ENCODE assay signal across 17 cellular contexts in the genomic region with DNA sequence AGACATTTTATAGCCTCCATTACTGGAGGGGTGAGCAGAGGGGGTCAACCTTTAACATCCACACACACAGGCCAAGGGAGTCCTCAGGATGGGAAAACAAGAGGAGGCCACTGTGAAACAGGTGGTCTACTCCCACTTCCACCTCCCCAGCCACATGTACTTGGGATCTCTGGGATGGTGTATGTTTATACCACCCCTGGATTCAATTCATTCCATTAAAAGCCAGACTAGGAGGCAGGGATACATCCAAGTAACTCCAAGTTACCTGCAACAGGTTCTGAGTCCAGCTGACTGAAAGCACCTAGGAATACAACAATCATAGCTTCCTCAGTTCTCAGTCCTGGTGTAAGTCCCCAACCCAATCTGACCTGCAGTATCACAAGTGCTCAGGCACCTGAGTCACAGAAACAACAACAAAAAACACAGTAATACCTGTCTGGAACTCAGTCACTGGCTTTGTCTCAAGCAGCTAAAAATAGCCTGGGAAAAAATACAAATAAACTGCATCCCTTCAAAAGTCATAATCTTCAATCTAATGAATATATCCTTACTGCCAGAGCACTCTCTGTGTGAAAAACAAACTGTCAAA. TPM values are rescaled to one million over a fixed set of nuclear protein-coding genes. Genes with fewer than 3 reads are reported as not detected.
DNase-seq lines count a peak whose midpoint lies in the region; ATAC-seq and TF ChIP-seq lines count a peak whose summit lies in the region.
"Had no signal": no experiment of that assay in that cellular context is flagged by ENCODE, and none has a peak within 500 bp of the region (broad histone marks: within the 10 kb centered on the region; RNA-seq: fewer than 3 reads in every experiment).

No MANE protein-coding gene starts in this region.

- H3K27ac ChIP-seq in C4-2B (peak overlapping the region; percentile 16; the same call in 1 of the 2 replicates), substantia nigra (ENCODE audit: low read depth, low read length, poor library complexity, severe bottlenecking) (peak overlapping the region; percentile 87), WERI-Rb-1 (no peak overlapping the region)
- H3K27ac ChIP-seq: A549; BLaER1 treated with 17β-estradiol and CSF1 and Interleukin-3, amounts not matched to agents 10 nM and 100 nM had no signal

- H3K9me3 Mint-ChIP-seq in activated T-helper 17 cell treated with anti-CD3 and anti-CD28 coated beads, Interleukin-2, amount 50 U/mL, for 72 hours, result no peaks in the 10 kb centered on the region
- no peaks in the 10 kb centered on the region for H3K9me3 Mint-ChIP-seq in effector memory CD8-positive, alpha-beta T cell
- H3K9me3 Mint-ChIP-seq: H9 had no signal

- no peak overlapping the region for H3K4me3 Mint-ChIP-seq in activated T-helper 17 cell treated with anti-CD3 and anti-CD28 coated beads, Interleukin-2, amount 50 U/mL, for 72 hours
- no peak overlapping the region for H3K4me3 Mint-ChIP-seq in effector memory CD8-positive, alpha-beta T cell
- H3K4me3 Mint-ChIP-seq: H9 had no signal

- H3K27me3 Mint-ChIP-seq in activated T-helper 17 cell treated with anti-CD3 and anti-CD28 coated beads, Interleukin-2, amount 50 U/mL, for 72 hours, result no peaks in the 10 kb centered on the region
- no peaks in the 10 kb centered on the region for H3K27me3 Mint-ChIP-seq in effector memory CD8-positive, alpha-beta T cell

- no peak for DNase-seq in effector memory CD8-positive, alpha-beta T cell
- DNase-seq in substantia nigra (lab: John Stamatoyannopoulos, UW) (no peak), NCI-H1436 (lab: John Stamatoyannopoulos, UW) (no peak), WERI-Rb-1 (no peak)
- no peak for DNase-seq in stimulated activated CD4-positive, alpha-beta T cell treated with anti-CD3 and anti-CD28 coated beads, Interleukin-15, amount 100 ng/mL, for 24 hours
- DNase-seq: H9, IMR-90, Karpas-422, NCI-H1105 treated with DMSO at 0.1 percent for 48 hours, NCI-H187 treated with DMSO at 0.1 percent for 48 hours, SHP77 had no signal

- H3K9me3 ChIP-seq in WERI-Rb-1 (ENCODE audit: severe bottlenecking), result no peaks in the 10 kb centered on the region
- H3K9me3 ChIP-seq: A549; BLaER1 treated with 17β-estradiol and CSF1 and Interleukin-3, amounts not matched to agents 10 nM and 100 nM had no signal

- H3K36me3 ChIP-seq in WERI-Rb-1, result peaks cover 3% of the 10 kb centered on the region; the same call in 1 of the 2 replicates

- no peaks in the 10 kb centered on the region for H3K27me3 ChIP-seq in WERI-Rb-1 (ENCODE audit: insufficient read depth, low read depth, severe bottlenecking)
- H3K27me3 ChIP-seq: BLaER1 treated with 17β-estradiol and CSF1 and Interleukin-3, amounts not matched to agents 10 nM and 100 nM had no signal

- ATAC-seq in activated T-helper 17 cell treated with anti-CD3 and anti-CD28 coated beads, Interleukin-2, amount 50 U/mL, for 72 hours (replicated peaks), result no peak
- no peak for ATAC-seq in effector memory CD8-positive, alpha-beta T cell (replicated peaks)
- ATAC-seq in HG03095 (IDR thresholded peaks at IDR 0.05; ENCODE audit: unreplicated experiment), result no peak
- ATAC-seq: A549, GM12878 had no signal

- H3K4me3 ChIP-seq in WERI-Rb-1 (ENCODE audit: low read depth, low read length), result no peak overlapping the region
- H3K4me3 ChIP-seq: A549; BLaER1 treated with 17β-estradiol and CSF1 and Interleukin-3, amounts not matched to agents 10 nM and 100 nM; GM12878 had no signal

- TF ChIP-seq CTCF in C4-2B (conservative IDR thresholded peaks at IDR 0.05) (no peak), WERI-Rb-1 (IDR thresholded peaks at IDR 0.05; ENCODE audit: low read depth, low read length) (no peak)

- H3K36me3 Mint-ChIP-seq in activated T-helper 17 cell treated with anti-CD3 and anti-CD28 coated beads, Interleukin-2, amount 50 U/mL, for 72 hours (ENCODE audit: low read depth), result no peaks in the 10 kb centered on the region
- H3K36me3 Mint-ChIP-seq in effector memory CD8-positive, alpha-beta T cell (ENCODE audit: insufficient read depth), result peaks cover 3% of the 10 kb centered on the region

- H3K27ac Mint-ChIP-seq in activated T-helper 17 cell treated with anti-CD3 and anti-CD28 coated beads, Interleukin-2, amount 50 U/mL, for 72 hours, result peak overlapping the region; percentile 48
- peak overlapping the region; percentile 41 to 75 for H3K27ac Mint-ChIP-seq in effector memory CD8-positive, alpha-beta T cell

- H3K4me1 Mint-ChIP-seq in activated T-helper 17 cell treated with anti-CD3 and anti-CD28 coated beads, Interleukin-2, amount 50 U/mL, for 72 hours, result no peaks in the 10 kb centered on the region
- peaks cover 15 to 25% of the 10 kb centered on the region in 2 donors for H3K4me1 Mint-ChIP-seq in effector memory CD8-positive, alpha-beta T cell (ENCODE audit: low read depth in 2 of 2)

RNA-seq across cellular contexts. Expression of a gene that starts 9.8 kb away (rescaled TPM):
- 10 to 100 TPM; 30.7 to 41.8 TPM for total RNA-seq in activated T-helper 17 cell treated with anti-CD3 and anti-CD28 coated beads, Interleukin-2, amount 50 U/mL, for 72 hours

RNA-seq across cellular contexts. Expression of a gene that starts 59.8 kb away (rescaled TPM):
- 10 to 100 TPM; 54.8 to 88.7 TPM for total RNA-seq in activated T-helper 17 cell treated with anti-CD3 and anti-CD28 coated beads, Interleukin-2, amount 50 U/mL, for 72 hours
